ENCODE assay signal across 8 cellular contexts in the genomic region with DNA sequence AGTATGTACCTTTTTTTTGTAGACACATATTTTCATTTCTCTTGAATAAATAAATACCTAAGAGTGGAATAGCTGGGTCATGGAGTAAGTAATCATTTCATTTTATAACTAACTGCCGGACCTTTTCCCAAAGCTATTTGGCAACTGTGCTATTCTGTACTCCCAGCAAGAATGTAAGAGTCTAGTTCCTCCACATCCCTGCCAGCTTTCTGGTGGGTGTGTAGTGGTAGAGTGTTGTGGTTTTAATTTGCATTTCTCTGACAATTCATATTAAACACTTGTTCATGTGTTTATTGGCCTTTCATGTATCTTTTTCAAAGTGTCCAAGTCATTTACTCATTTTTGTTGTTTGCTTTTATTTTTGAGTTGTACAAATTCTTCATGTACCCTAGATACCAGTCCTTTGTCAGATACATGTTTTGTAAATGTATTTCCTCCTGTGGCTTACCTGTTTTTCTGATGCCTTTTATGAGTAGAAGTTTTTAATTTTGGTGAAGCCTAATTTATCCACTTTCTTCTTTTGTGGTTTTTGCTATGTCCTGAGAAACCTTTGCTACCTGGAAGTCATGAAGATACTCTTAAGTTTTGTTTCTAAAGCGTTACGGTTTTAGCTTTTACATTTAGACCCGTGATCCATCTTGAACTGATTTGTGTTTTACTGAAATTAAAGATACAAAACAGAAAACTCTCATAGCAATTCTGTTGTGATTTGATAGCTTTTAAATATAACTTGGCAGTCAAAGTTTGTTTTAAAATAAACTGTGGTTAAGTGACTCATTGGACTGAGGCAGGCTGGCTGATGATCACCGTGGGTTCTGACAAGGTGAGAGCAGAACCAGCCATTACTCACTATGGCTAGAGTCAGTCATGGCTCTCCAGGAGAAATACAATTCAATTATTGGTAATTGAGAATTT. TPM values are rescaled to one million over a fixed set of nuclear protein-coding genes. Genes with fewer than 3 reads are reported as not detected.
DNase-seq lines count a peak whose midpoint lies in the region; TF ChIP-seq lines count a peak whose summit lies in the region.

No MANE protein-coding gene starts in this region.

- H3K4me3 Mint-ChIP-seq in activated CD4-positive, alpha-beta T cell treated with anti-CD3 and anti-CD28 coated beads, Interleukin-2, amount 10 ng/mL, durations not matched to agents 7 days and 5 days, result peak overlapping the region; percentile 70

- peaks cover 68% of the 10 kb centered on the region for H3K4me1 Mint-ChIP-seq in activated CD4-positive, alpha-beta T cell treated with anti-CD3 and anti-CD28 coated beads, Interleukin-2, amount 10 ng/mL, durations not matched to agents 7 days and 5 days

- POLR2A ChIA-PET in activated CD4-positive, alpha-beta T cell treated with anti-CD3 and anti-CD28 coated beads, Interleukin-2, amount 10 ng/mL, durations not matched to agents 7 days and 5 days (lab: Charles Lee), result no interaction called here

- H3K27me3 ChIP-seq in skeletal muscle satellite cell (ENCODE audit: control insufficient read depth, insufficient read depth, low read length), result peaks cover 3% of the 10 kb centered on the region

- DNase-seq in NCI-H2196 (lab: John Stamatoyannopoulos, UW; ENCODE audit: unreplicated experiment), result peak; percentile 14
- no peak for DNase-seq in NCI-H2196 treated with DMSO at 0.1 percent for 48 hours (lab: John Stamatoyannopoulos, UW; ENCODE audit: unreplicated experiment)
- peak; percentile 38 for DNase-seq in activated CD4-positive, alpha-beta T cell treated with anti-CD3 and anti-CD28 coated beads, Interleukin-2, amount 10 ng/mL, durations not matched to agents 7 days and 5 days
- peak; percentile 42 for DNase-seq in epithelial cell of proximal tubule (ENCODE audit: low read depth)
- DNase-seq in G401 (ENCODE audit: low spot score), result no peak
- no peak for DNase-seq in NCI-H128 (lab: John Stamatoyannopoulos, UW; ENCODE audit: unreplicated experiment)
- no peak for DNase-seq in SKM-1 treated with dmso at 0.1 percent for 144 hours (lab: John Stamatoyannopoulos, UW; ENCODE audit: unreplicated experiment)

- peak overlapping the region; percentile 67 for H3K4me2 ChIP-seq in skeletal muscle satellite cell (ENCODE audit: low read length)

- peak overlapping the region; percentile 5 for H3K9ac ChIP-seq in skeletal muscle satellite cell (ENCODE audit: low read depth, low read length)

- CTCF ChIA-PET in activated CD4-positive, alpha-beta T cell treated with anti-CD3 and anti-CD28 coated beads, Interleukin-2, amount 10 ng/mL, durations not matched to agents 7 days and 5 days (lab: Charles Lee), result interaction anchor here (0.6 to 1.4 kb wide), 4 partner anchors 31 to 757 kb away, joined by 3 read pairs; no protein-coding TSS in a partner anchor

- TF ChIP-seq CTCF in epithelial cell of proximal tubule (conservative IDR thresholded peaks at IDR 0.05; ENCODE audit: low read depth, low read length), result no peak

- H3K27me3 Mint-ChIP-seq in activated CD4-positive, alpha-beta T cell treated with anti-CD3 and anti-CD28 coated beads, Interleukin-2, amount 10 ng/mL, durations not matched to agents 7 days and 5 days, result no peaks in the 10 kb centered on the region

- no peaks in the 10 kb centered on the region for H3K9me3 ChIP-seq in skeletal muscle satellite cell (replicated peaks; ENCODE audit: low read length)

- in situ Hi-C loops in G401 (cut with HindIII; ENCODE audit: low sequenced_read_pairs), result no loop called here

- H3K9me3 Mint-ChIP-seq in activated CD4-positive, alpha-beta T cell treated with anti-CD3 and anti-CD28 coated beads, Interleukin-2, amount 10 ng/mL, durations not matched to agents 7 days and 5 days, result no peaks in the 10 kb centered on the region

- H3K4me1 ChIP-seq in skeletal muscle satellite cell (ENCODE audit: control insufficient read depth, insufficient read depth, low read length), result peaks cover 18% of the 10 kb centered on the region

- H3K27ac Mint-ChIP-seq in activated CD4-positive, alpha-beta T cell treated with anti-CD3 and anti-CD28 coated beads, Interleukin-2, amount 10 ng/mL, durations not matched to agents 7 days and 5 days, result peak overlapping the region; percentile 93

- H3K36me3 ChIP-seq in skeletal muscle satellite cell (ENCODE audit: insufficient read depth, low read length), result no peaks in the 10 kb centered on the region

- H3K4me3 ChIP-seq in epithelial cell of proximal tubule (ENCODE audit: low read depth, low read length) (no peak overlapping the region), skeletal muscle satellite cell (ENCODE audit: low read length) (peak overlapping the region; percentile 15)

- peaks cover 46% of the 10 kb centered on the region for H3K36me3 Mint-ChIP-seq in activated CD4-positive, alpha-beta T cell treated with anti-CD3 and anti-CD28 coated beads, Interleukin-2, amount 10 ng/mL, durations not matched to agents 7 days and 5 days (ENCODE audit: low read depth)

RNA-seq across cellular contexts. Expression of a gene that starts 7.9 kb away (rescaled TPM):
- total RNA-seq in activated CD4-positive, alpha-beta T cell treated with anti-CD3 and anti-CD28 coated beads, Interleukin-2, amount 10 ng/mL, durations not matched to agents 7 days and 5 days, result 10 to 100 TPM; 16.9 to 18.1 TPM
- 2.2 and 5.7 TPM in 2 replicates for total RNA-seq in epithelial cell of proximal tubule
- total RNA-seq in skeletal muscle satellite cell (2012; rRNA removed), result 2.2 and 3.5 TPM in 2 replicates
- 2.0 and 3.7 TPM in 2 replicates for total RNA-seq in G401 (2014; rRNA removed; shearing (Covaris generic))

Comparison
In these comparisons a context has a peak if more than half of its experiments do, and no peak if none do; other contexts are left out.
1. DNase-seq: peak in NCI-H2196 (single experiment), activated CD4-positive, alpha-beta T cell treated with anti-CD3 and anti-CD28 coated beads, Interleukin-2, amount 10 ng/mL, durations not matched to agents 7 days and 5 days (single experiment) and epithelial cell of proximal tubule (single experiment); none in NCI-H2196 treated with DMSO at 0.1 percent for 48 hours (single experiment), G401 (single experiment), NCI-H128 (single experiment) and SKM-1 treated with dmso at 0.1 percent for 144 hours (single experiment).